Comparison of ENCODE assay signal across 12 cellular contexts in genomic region chr12:132430838-132431826, GRCh38. TPM values are rescaled to one million over a fixed set of nuclear protein-coding genes. Genes with fewer than 3 reads are reported as not detected.
DNase-seq lines count a peak whose midpoint lies in the region; ATAC-seq, FAIRE-seq and TF ChIP-seq lines count a peak whose summit lies in the region.
"Had no signal": no experiment of that assay in that cellular context is flagged by ENCODE, and none has a peak within 500 bp of the region (broad histone marks: within the 10 kb centered on the region; RNA-seq: fewer than 3 reads in every experiment).

No MANE protein-coding gene starts in this region.

- no peak for ATAC-seq in stimulated activated effector memory CD8-positive, alpha-beta T cell treated with anti-CD3 and anti-CD28 coated beads, Interleukin-12 subunit alpha, Interleukin-12 subunit beta, amount 100 ng/mL, for 72 hours
- ATAC-seq in GM18511 (IDR thresholded peaks at IDR 0.05; ENCODE audit: unreplicated experiment), result no peak

- H3K9me3 Mint-ChIP-seq in activated CD4-positive, alpha-beta T cell treated with anti-CD3 and anti-CD28 coated beads, Interleukin-2, amount 10 ng/mL, durations not matched to agents 7 days and 5 days, result no peaks in the 10 kb centered on the region
- no peaks in the 10 kb centered on the region for H3K9me3 Mint-ChIP-seq in stimulated activated effector memory CD8-positive, alpha-beta T cell treated with anti-CD3 and anti-CD28 coated beads, Interleukin-12 subunit alpha, Interleukin-12 subunit beta, amount 100 ng/mL, for 72 hours
- H3K9me3 Mint-ChIP-seq: activated CD8-positive, alpha-beta T cell treated with anti-CD3 and anti-CD28 coated beads for 36 hours; stimulated activated naive CD8-positive, alpha-beta T cell treated with anti-CD3 and anti-CD28 coated beads, Interleukin-15, amount 100 ng/mL, for 72 hours had no signal

- H3K27ac ChIP-seq in MM.1S (ENCODE audit: low read length) (no peak overlapping the region), colonic mucosa (no peak overlapping the region), kidney (ENCODE audit: low read depth in 2 of 2, low read length in 2 of 2) (no peak overlapping the region)

- peak overlapping the region; percentile 24; the same call in 1 of the 2 replicates for H3K4me2 ChIP-seq in MM.1S (ENCODE audit: low read depth, low read length)

- peak overlapping the region; percentile 87 for H3K27ac Mint-ChIP-seq in activated CD4-positive, alpha-beta T cell treated with anti-CD3 and anti-CD28 coated beads, Interleukin-2, amount 10 ng/mL, durations not matched to agents 7 days and 5 days
- H3K27ac Mint-ChIP-seq in stimulated activated effector memory CD8-positive, alpha-beta T cell treated with anti-CD3 and anti-CD28 coated beads, Interleukin-12 subunit alpha, Interleukin-12 subunit beta, amount 100 ng/mL, for 72 hours, result no peak overlapping the region
- H3K27ac Mint-ChIP-seq: activated CD8-positive, alpha-beta T cell treated with anti-CD3 and anti-CD28 coated beads for 36 hours; stimulated activated naive CD8-positive, alpha-beta T cell treated with anti-CD3 and anti-CD28 coated beads, Interleukin-15, amount 100 ng/mL, for 72 hours had no signal

- no peaks in the 10 kb centered on the region for H3K36me3 ChIP-seq in MM.1S (replicated peaks; ENCODE audit: insufficient read depth, low read length)
- no peaks in the 10 kb centered on the region for H3K36me3 ChIP-seq in colonic mucosa
- no peaks in the 10 kb centered on the region for H3K36me3 ChIP-seq in kidney (ENCODE audit: control insufficient read depth in 1 of 2, insufficient read depth in 2 of 2, low read length in 2 of 2)

- no peak overlapping the region for H2AFZ ChIP-seq in MM.1S (ENCODE audit: low read length)

- H3K36me3 Mint-ChIP-seq in activated CD4-positive, alpha-beta T cell treated with anti-CD3 and anti-CD28 coated beads, Interleukin-2, amount 10 ng/mL, durations not matched to agents 7 days and 5 days (ENCODE audit: low read depth), result no peaks in the 10 kb centered on the region
- H3K36me3 Mint-ChIP-seq in stimulated activated effector memory CD8-positive, alpha-beta T cell treated with anti-CD3 and anti-CD28 coated beads, Interleukin-12 subunit alpha, Interleukin-12 subunit beta, amount 100 ng/mL, for 72 hours, result no peaks in the 10 kb centered on the region

- CTCF ChIA-PET in activated CD4-positive, alpha-beta T cell treated with anti-CD3 and anti-CD28 coated beads, Interleukin-2, amount 10 ng/mL, durations not matched to agents 7 days and 5 days (lab: Charles Lee), result interaction anchor here (0.9 to 1.2 kb wide), 3 partner anchors 11 to 88 kb away, joined by 3 to 4 read pairs (median 4); no protein-coding TSS in a partner anchor

- H3K4me3 Mint-ChIP-seq in activated CD4-positive, alpha-beta T cell treated with anti-CD3 and anti-CD28 coated beads, Interleukin-2, amount 10 ng/mL, durations not matched to agents 7 days and 5 days, result no peak overlapping the region
- peak overlapping the region; percentile 61 for H3K4me3 Mint-ChIP-seq in stimulated activated effector memory CD8-positive, alpha-beta T cell treated with anti-CD3 and anti-CD28 coated beads, Interleukin-12 subunit alpha, Interleukin-12 subunit beta, amount 100 ng/mL, for 72 hours
- H3K4me3 Mint-ChIP-seq: activated CD8-positive, alpha-beta T cell treated with anti-CD3 and anti-CD28 coated beads for 36 hours had no signal

- intact Hi-C loops in colonic mucosa (cut with DNase I), result no loop called here
- intact Hi-C loops in kidney (cut with DNase I), result no loop called here

- H3K27me3 ChIP-seq in MM.1S (replicated peaks; ENCODE audit: insufficient read depth, low read length) (peaks cover 35% of the 10 kb centered on the region), colonic mucosa (peaks cover 3% of the 10 kb centered on the region)

- no peaks in the 10 kb centered on the region for H3K27me3 Mint-ChIP-seq in activated CD4-positive, alpha-beta T cell treated with anti-CD3 and anti-CD28 coated beads, Interleukin-2, amount 10 ng/mL, durations not matched to agents 7 days and 5 days
- H3K27me3 Mint-ChIP-seq: activated CD8-positive, alpha-beta T cell treated with anti-CD3 and anti-CD28 coated beads for 36 hours had no signal

- no peaks in the 10 kb centered on the region for H3K9me2 ChIP-seq in MM.1S (replicated peaks; ENCODE audit: insufficient read depth, low read length)

- H3K79me2 ChIP-seq in MM.1S (ENCODE audit: low read length), result no peaks in the 10 kb centered on the region

- H3K4me3 ChIP-seq in MM.1S (ENCODE audit: low read length) (no peak overlapping the region), colonic mucosa (peak overlapping the region; percentile 1), kidney (ENCODE audit: low read length in 2 of 2) (no peak overlapping the region)

- no peaks in the 10 kb centered on the region for H3F3A ChIP-seq in MM.1S (ENCODE audit: insufficient read depth, low read length)

- no peak for FAIRE-seq in kidney (lab: Jason Lieb, UNC)

- no peaks in the 10 kb centered on the region for H4K20me1 ChIP-seq in MM.1S (ENCODE audit: insufficient read depth, low read length)

- no peak for DNase-seq in activated CD4-positive, alpha-beta T cell treated with anti-CD3 and anti-CD28 coated beads, Interleukin-2, amount 10 ng/mL, durations not matched to agents 7 days and 5 days
- no peak for DNase-seq in activated CD4-positive, alpha-beta T cell treated with anti-CD3 and anti-CD28 coated beads, Interleukin-2, amount 50 U/mL, for 1 hour
- no peak for DNase-seq in MM.1S
- peak; percentile 60 for DNase-seq in colonic mucosa
- no peak for DNase-seq in stimulated activated effector memory CD8-positive, alpha-beta T cell treated with anti-CD3 and anti-CD28 coated beads, Interleukin-12 subunit alpha, Interleukin-12 subunit beta, amount 100 ng/mL, for 72 hours (ENCODE audit: low spot score in 2 of 2)
- DNase-seq in AG20443 (ENCODE audit: low spot score), result no peak
- DNase-seq in kidney, result no peak
- DNase-seq: C1 segment of cervical spinal cord, hypothalamus had no signal

- POLR2A ChIA-PET in activated CD4-positive, alpha-beta T cell treated with anti-CD3 and anti-CD28 coated beads, Interleukin-2, amount 10 ng/mL, durations not matched to agents 7 days and 5 days (lab: Charles Lee), result no interaction called here

- H3K9me3 ChIP-seq in MM.1S (replicated peaks; ENCODE audit: insufficient read depth, low read length) (no peaks in the 10 kb centered on the region), colonic mucosa (no peaks in the 10 kb centered on the region), kidney (ENCODE audit: control insufficient read depth in 1 of 2, low read length in 2 of 2) (no peaks in the 10 kb centered on the region)

- H3K9ac ChIP-seq in MM.1S (ENCODE audit: low read length), result no peak overlapping the region
- H3K9ac ChIP-seq in colonic mucosa (ENCODE audit: low read depth in 2 of 2, low read length in 2 of 2), result peak overlapping the region; percentile 1 to 19
- no peak overlapping the region for H3K9ac ChIP-seq in kidney (ENCODE audit: low read length in 2 of 2)

- no peaks in the 10 kb centered on the region for H3K4me1 ChIP-seq in MM.1S (ENCODE audit: low read length)
- H3K4me1 ChIP-seq in colonic mucosa, result peaks cover 8% of the 10 kb centered on the region
- peaks cover 0 to 10% of the 10 kb centered on the region in 2 donors for H3K4me1 ChIP-seq in kidney (ENCODE audit: control insufficient read depth in 1 of 2, insufficient read depth in 1 of 2, low read depth in 1 of 2, low read length in 2 of 2)

- no peak for TF ChIP-seq CTCF in MM.1S (IDR thresholded peaks at IDR 0.05; ENCODE audit: low read length)
- no peak for TF ChIP-seq CTCF in colonic mucosa (IDR thresholded peaks at IDR 0.05)
- no peak for TF ChIP-seq CTCF in kidney (IDR thresholded peaks at IDR 0.05; ENCODE audit: borderline replicate concordance, extremely low read depth, insufficient read depth)

- H3K4me1 Mint-ChIP-seq in activated CD4-positive, alpha-beta T cell treated with anti-CD3 and anti-CD28 coated beads, Interleukin-2, amount 10 ng/mL, durations not matched to agents 7 days and 5 days, result peaks cover 46% of the 10 kb centered on the region
- H3K4me1 Mint-ChIP-seq in stimulated activated effector memory CD8-positive, alpha-beta T cell treated with anti-CD3 and anti-CD28 coated beads, Interleukin-12 subunit alpha, Interleukin-12 subunit beta, amount 100 ng/mL, for 72 hours, result peaks cover 33% of the 10 kb centered on the region

RNA-seq across cellular contexts. Expression of gene FBRSL1, which starts 58.8 kb away (rescaled TPM):
- 10 to 100 TPM; 49.8 to 51.1 TPM for total RNA-seq in activated CD4-positive, alpha-beta T cell treated with anti-CD3 and anti-CD28 coated beads, Interleukin-2, amount 10 ng/mL, durations not matched to agents 7 days and 5 days
- total RNA-seq in colonic mucosa (100 to 1,000 TPM in 1 of 2 donors, 10 to 100 TPM in 1; 51.9 to 101 TPM), kidney (44.7 TPM)
- 23.8 TPM for polyA plus RNA-seq in kidney (ENCODE audit: insufficient read depth, low read depth, low replicate concordance)

Comparison
In these comparisons a context has a peak if more than half of its experiments do, and no peak if none do; other contexts are left out.
1. H3K9ac ChIP-seq: peak in colonic mucosa (2 of 2); none in MM.1S (single experiment) and kidney (0 of 2).